In genomic region chr2:231612199-231613053, GRCh38 we compare ENCODE assay signal across 1 cellular context.
A peak's percentile ranks its signal among the peaks of the same experiment; 100 is the strongest.
TF ChIP-seq lines count a peak whose summit lies in the region.

No MANE protein-coding gene starts in this region.

TF ChIP-seq in HepG2, 621 proteins besides CTCF, POLR2A, EP300 and RAD21 (continued from another document and continues in another):
- TF ChIP-seq KIAA2018 (CRISPR knock-in tag; IDR thresholded peaks at IDR 0.05; ENCODE audit: borderline replicate concordance) (no peak), ZNF704 (CRISPR knock-in tag; IDR thresholded peaks at IDR 0.05; ENCODE audit: borderline replicate concordance) (no peak), ARID3A (IDR thresholded peaks at IDR 0.05; ENCODE audit: low read depth, low read length) (no peak), ZNF335 (CRISPR knock-in tag; IDR thresholded peaks at IDR 0.05) (0 out of 2 replicates have a peak, but pooled peaks have one; percentile 46), TARDBP (CRISPR knock-in tag; IDR thresholded peaks at IDR 0.05) (peak; percentile 78), GPBP1L1 (CRISPR knock-in tag; IDR thresholded peaks at IDR 0.05) (no peak), ZGPAT (CRISPR knock-in tag; IDR thresholded peaks at IDR 0.05) (0 out of 2 replicates have a peak, but pooled peaks have one; percentile 29), ZBTB25 (CRISPR knock-in tag; IDR thresholded peaks at IDR 0.05) (no peak), KDM6A (CRISPR knock-in tag; IDR thresholded peaks at IDR 0.05; ENCODE audit: low read depth) (no peak), ZNF558 (CRISPR knock-in tag; IDR thresholded peaks at IDR 0.05; ENCODE audit: borderline replicate concordance) (0 out of 2 replicates have a peak, but pooled peaks have one; percentile 28), TOPORS (CRISPR knock-in tag; IDR thresholded peaks at IDR 0.05) (peak; percentile 49; the same call in 1 of the 2 replicates), CBFB (CRISPR knock-in tag; IDR thresholded peaks at IDR 0.05) (peak; percentile 31; the same call in 1 of the 2 replicates), TFDP1 (CRISPR knock-in tag; IDR thresholded peaks at IDR 0.05; ENCODE audit: borderline replicate concordance) (peak; percentile 55; the same call in 1 of the 2 replicates), ZMYM3 (CRISPR knock-in tag; IDR thresholded peaks at IDR 0.05) (peak; percentile 96), ZNF318 (CRISPR knock-in tag; IDR thresholded peaks at IDR 0.05) (no peak)
